12 cellular contexts compared by ENCODE assay signal in the genomic region with DNA sequence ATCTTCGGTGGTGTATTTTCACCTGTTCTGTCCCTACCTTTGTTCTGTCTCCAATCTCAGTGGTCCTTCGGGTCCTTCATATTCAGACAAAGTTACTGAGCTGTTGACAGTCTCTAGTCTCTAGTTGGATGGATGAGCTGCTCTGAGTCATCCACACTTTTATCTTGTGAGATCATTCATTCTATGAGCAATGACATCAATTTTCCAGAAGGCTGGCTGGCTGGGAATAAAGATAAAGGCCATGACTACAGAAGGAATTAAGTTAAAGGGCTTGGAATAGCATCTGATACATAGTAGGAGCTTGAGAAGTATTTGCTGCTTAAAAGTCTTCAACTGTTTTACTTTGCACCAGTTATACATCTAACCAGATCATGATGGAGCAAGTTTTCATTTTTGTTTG. TPM values are rescaled to one million over a fixed set of nuclear protein-coding genes. Genes with fewer than 3 reads are reported as not detected.
A peak's percentile ranks its signal among the peaks of the same experiment; 100 is the strongest.
DNase-seq lines count a peak whose midpoint lies in the region; ATAC-seq and TF ChIP-seq lines count a peak whose summit lies in the region.
"Had no signal": no experiment of that assay in that cellular context is flagged by ENCODE, and none has a peak within 500 bp of the region (broad histone marks: within the 10 kb centered on the region; RNA-seq: fewer than 3 reads in every experiment).

No MANE protein-coding gene starts in this region.

- DNase-seq in AG10803 (ENCODE audit: low read depth) (peak; percentile 76), HS-5 (ENCODE audit: low read depth) (peak; percentile 84), body of pancreas (no peak), mesendoderm (peak; percentile 95), NCI-H1105 (lab: John Stamatoyannopoulos, UW) (no peak), transverse colon (no peak), medulla oblongata (ENCODE audit: extremely low spot score) (no peak)
- DNase-seq: caudate nucleus, naive B cell, NCI-H1092, T-helper 9 cell had no signal

- 35 to 46% methylated on average over 2 of the region's 2 CpGs for WGBS in body of pancreas, 2 donors
- no CpG with 5 or more reads among the region's 2 CpGs for WGBS in mesendoderm (ENCODE audit: extremely low coverage, insufficient coverage, low lambda C conversion rate)
- 69 to 100% methylated on average over 1 to 2 of the region's 2 CpGs for WGBS in transverse colon (ENCODE audit: low coverage in 1 of 2), 2 donors

- H3K27me3 ChIP-seq in body of pancreas (no peaks in the 10 kb centered on the region), mesendoderm (ENCODE audit: insufficient read depth, low read length, poor library complexity) (no peaks in the 10 kb centered on the region), transverse colon (no peaks in the 10 kb centered on the region)

- H3K4me1 ChIP-seq in body of pancreas (no peaks in the 10 kb centered on the region), mesendoderm (ENCODE audit: control insufficient read depth, low read depth, low read length) (peaks cover 4% of the 10 kb centered on the region), transverse colon (peaks cover 0 to 8% (median 4%) of the 10 kb centered on the region in 4 donors)

- no peak overlapping the region for H2BK15ac ChIP-seq in mesendoderm (replicated peaks; ENCODE audit: low read depth)

- peak overlapping the region; percentile 61 for H2BK120ac ChIP-seq in mesendoderm (ENCODE audit: low read depth, low read length)

- no peak overlapping the region for H3K23ac ChIP-seq in mesendoderm (ENCODE audit: low read length)

- intact Hi-C loops in body of pancreas (cut with DNase I) (no loop called here), transverse colon (cut with DNase I; ENCODE audit: low total_unique reads) (no loop called here)

- H3K79me1 ChIP-seq in mesendoderm (ENCODE audit: low read length) = no peaks in the 10 kb centered on the region

- in situ Hi-C loops in transverse colon (cut with MboI; ENCODE audit: low pct_ligation_motif_present in 1 of 4, low pct_unique_long_range_greater_than_20kb in 1 of 4, low sequenced_read_pairs in 3 of 4) = no loop called here

- H3K9ac ChIP-seq in mesendoderm (ENCODE audit: low read length) = no peak overlapping the region

- no peak overlapping the region for H3K4me3 ChIP-seq in AG10803 (ENCODE audit: low read length)
- H3K4me3 ChIP-seq in body of pancreas = no peak overlapping the region
- H3K4me3 ChIP-seq in mesendoderm (ENCODE audit: low read length) = no peak overlapping the region
- H3K4me3 ChIP-seq in transverse colon = no peak overlapping the region

- H4K5ac ChIP-seq in mesendoderm (ENCODE audit: low read length) = no peak overlapping the region

- TF ChIP-seq CTCF in AG10803 (conservative IDR thresholded peaks at IDR 0.05; ENCODE audit: low read length) (no peak), body of pancreas (IDR thresholded peaks at IDR 0.05) (no peak), transverse colon (IDR thresholded peaks at IDR 0.05) (no peak)

- H3K36me3 ChIP-seq in body of pancreas (replicated peaks in 1 of 2; ENCODE audit: insufficient read depth in 1 of 2, low read depth in 2 of 2) (no peaks in the 10 kb centered on the region), mesendoderm (ENCODE audit: control insufficient read depth, insufficient read depth, low read length) (no peaks in the 10 kb centered on the region), transverse colon (no peaks in the 10 kb centered on the region)

- H3K9me3 ChIP-seq in body of pancreas (no peaks in the 10 kb centered on the region), transverse colon (no peaks in the 10 kb centered on the region)

- no peak overlapping the region for H2AK5ac ChIP-seq in mesendoderm (ENCODE audit: low read length)

- H4K8ac ChIP-seq in mesendoderm (ENCODE audit: low read depth, low read length) = no peak overlapping the region

- H3K27ac ChIP-seq in body of pancreas (peak overlapping the region in 2 of 4 donors; percentile 61 to 67), mesendoderm (ENCODE audit: low read depth, low read length) (no peak overlapping the region), transverse colon (peak overlapping the region in 1 of 4 donors; percentile 13)

- no peak overlapping the region for H2BK5ac ChIP-seq in mesendoderm (ENCODE audit: low read length)

- no peak for TF ChIP-seq POLR2A in body of pancreas (IDR thresholded peaks at IDR 0.05)
- TF ChIP-seq POLR2A in transverse colon (IDR thresholded peaks at IDR 0.05) = no peak

- H3K4ac ChIP-seq in mesendoderm (ENCODE audit: low read depth, low read length) = no peak overlapping the region

- no peak overlapping the region for H3K18ac ChIP-seq in mesendoderm (ENCODE audit: low read length)

- no peak overlapping the region for H3K56ac ChIP-seq in mesendoderm (ENCODE audit: low read length)

- ATAC-seq in body of pancreas (peak; percentile 39), HG02840 (IDR thresholded peaks at IDR 0.05; ENCODE audit: low FRiP score, unreplicated experiment) (no peak)

- no peak overlapping the region for H3K4me2 ChIP-seq in mesendoderm (ENCODE audit: low read length)

- no peak for TF ChIP-seq EP300 in transverse colon (IDR thresholded peaks at IDR 0.05; ENCODE audit: low read depth)

- H3K79me2 ChIP-seq in mesendoderm (ENCODE audit: control insufficient read depth, insufficient read depth, low read length) = no peaks in the 10 kb centered on the region

RNA-seq across cellular contexts. Expression of a gene that starts 43.1 kb away (rescaled TPM):
- total RNA-seq in body of pancreas (10 to 100 TPM; 17.8 to 18.7 TPM), transverse colon (10 to 100 TPM in 2 of 4 donors, 1 to 10 TPM in 2; 4.9 to 34.4 (median 12.4) TPM)
- polyA plus RNA-seq in mesendoderm (2013, experiment 1 of 2) = 39.6 TPM
- polyA plus RNA-seq in mesendoderm (2013, experiment 2 of 2) = 38.8 TPM

Comparison
In these comparisons a context has a peak if more than half of its experiments do, and no peak if none do; other contexts are left out.
1. DNase-seq: peak in AG10803 (single experiment), HS-5 (single experiment) and mesendoderm (single experiment); none in body of pancreas (0 of 4), NCI-H1105 (single experiment), transverse colon (single experiment) and medulla oblongata (single experiment).